In the genomic region with DNA sequence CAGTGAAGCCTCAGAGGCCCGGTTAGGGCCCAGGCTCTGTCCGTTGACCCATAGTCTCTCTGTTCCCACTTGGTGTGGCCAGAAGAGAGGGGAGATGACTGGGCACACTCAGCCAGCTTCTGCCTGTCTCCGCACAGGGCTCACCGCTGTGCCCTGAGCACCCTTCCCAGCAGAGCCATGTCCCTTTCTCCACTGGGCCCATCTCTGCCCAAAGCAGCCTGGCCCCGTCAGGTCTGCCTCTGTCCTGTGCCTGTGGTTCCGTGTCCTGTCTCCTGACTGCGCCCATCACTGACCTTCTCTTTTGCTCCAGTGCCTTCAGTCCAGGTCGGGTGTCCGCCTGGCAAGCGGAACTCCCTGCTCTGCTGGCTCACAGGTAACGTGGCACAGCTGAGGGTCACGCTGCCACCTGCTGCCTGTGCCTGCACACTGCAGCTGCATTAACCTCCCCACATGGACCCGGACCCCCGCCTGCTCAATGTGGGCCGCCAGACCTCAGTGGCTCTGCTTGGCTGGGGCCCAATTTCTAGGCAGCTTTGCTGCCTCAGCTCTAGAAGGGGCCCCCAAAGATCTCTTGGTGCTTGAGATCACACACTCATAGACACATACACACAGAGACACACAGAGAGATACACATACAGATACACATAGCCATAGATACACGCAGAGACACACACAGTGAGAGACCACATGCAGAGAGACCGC, we compare ENCODE assay signal across 8 cellular contexts. TPM values are rescaled to one million over a fixed set of nuclear protein-coding genes. Genes with fewer than 3 reads are reported as not detected.
A peak's percentile ranks its signal among the peaks of the same experiment; 100 is the strongest.
DNase-seq lines count a peak whose midpoint lies in the region; ATAC-seq, FAIRE-seq and TF ChIP-seq lines count a peak whose summit lies in the region.

No MANE protein-coding gene starts in this region.

- ATAC-seq in GM19467 (IDR thresholded peaks at IDR 0.05; ENCODE audit: unreplicated experiment) = peak; percentile 57
- ATAC-seq in T-helper 17 cell = peak; percentile 96

- H3K27ac ChIP-seq in skeletal muscle tissue (ENCODE audit: low read depth, low read length) = peak overlapping the region; percentile 71

- peak overlapping the region in 1 of 3 donors; percentile 22 for H3K4me3 ChIP-seq in skeletal muscle tissue (ENCODE audit: low read length in 3 of 3)

- no peak for TF ChIP-seq EP300 in Ishikawa (IDR thresholded peaks at IDR 0.05; ENCODE audit: borderline replicate concordance)

- no peak overlapping the region for H3K4me3 Mint-ChIP-seq in T-helper 17 cell

- H3K36me3 Mint-ChIP-seq in T-helper 17 cell (ENCODE audit: low read depth) = peaks cover 7% of the 10 kb centered on the region

- H3K27me3 Mint-ChIP-seq in T-helper 17 cell = no peaks in the 10 kb centered on the region

- TF ChIP-seq RAD21 in Ishikawa (IDR thresholded peaks at IDR 0.05; ENCODE audit: low read depth) = peak; percentile 90

- FAIRE-seq in D721Med (lab: Jason Lieb, UNC) = no peak

- peak; percentile 81 for TF ChIP-seq CTCF in D721Med (IDR thresholded peaks at IDR 0.05; ENCODE audit: insufficient read depth, missing control alignments)

- H3K9me3 ChIP-seq in T-helper 17 cell (ENCODE audit: control insufficient read depth, low read length, poor library complexity, severe bottlenecking) (no peaks in the 10 kb centered on the region), skeletal muscle tissue (ENCODE audit: control insufficient read depth in 3 of 3, low read length in 3 of 3) (no peaks in the 10 kb centered on the region)

- peaks cover 47 to 57% (median 53%) of the 10 kb centered on the region in 3 donors for H3K36me3 ChIP-seq in skeletal muscle tissue (ENCODE audit: control insufficient read depth in 3 of 3, insufficient read depth in 3 of 3, low read length in 3 of 3)

- H3K4me1 ChIP-seq in skeletal muscle tissue (ENCODE audit: control insufficient read depth in 3 of 3, insufficient read depth in 3 of 3, low read length in 3 of 3) = peaks cover 8 to 20% (median 16%) of the 10 kb centered on the region in 3 donors

- no peak overlapping the region for H3K27ac Mint-ChIP-seq in T-helper 17 cell

- no peaks in the 10 kb centered on the region for H3K27me3 ChIP-seq in skeletal muscle tissue (ENCODE audit: control insufficient read depth in 3 of 3, insufficient read depth in 3 of 3, low read length in 3 of 3)

- peak overlapping the region in 2 of 3 donors; percentile 19 to 74 for H3K9ac ChIP-seq in skeletal muscle tissue (ENCODE audit: low read depth in 1 of 3, low read length in 3 of 3)

- DNase-seq in D721Med (ENCODE audit: insufficient read length, low spot score) (peak; percentile 81), T-helper 17 cell (peak; percentile 40 to 64 (median 42)), amygdala (lab: John Stamatoyannopoulos, UW) (peak in 35 of 56 donors; percentile 13 to 76 (median 37)), hepatic stellate cell (ENCODE audit: low spot score) (peak; percentile 78), LoVo (ENCODE audit: low spot score) (no peak)

- H3K4me1 Mint-ChIP-seq in T-helper 17 cell = peaks cover 2% of the 10 kb centered on the region

TF ChIP-seq in Ishikawa, 13 proteins besides CTCF, POLR2A, EP300 and RAD21:
- TF ChIP-seq, protein P1, sequence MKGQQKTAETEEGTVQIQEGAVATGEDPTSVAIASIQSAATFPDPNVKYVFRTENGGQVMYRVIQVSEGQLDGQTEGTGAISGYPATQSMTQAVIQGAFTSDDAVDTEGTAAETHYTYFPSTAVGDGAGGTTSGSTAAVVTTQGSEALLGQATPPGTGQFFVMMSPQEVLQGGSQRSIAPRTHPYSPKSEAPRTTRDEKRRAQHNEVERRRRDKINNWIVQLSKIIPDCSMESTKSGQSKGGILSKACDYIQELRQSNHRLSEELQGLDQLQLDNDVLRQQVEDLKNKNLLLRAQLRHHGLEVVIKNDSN (IDR thresholded peaks at IDR 0.05) = 0 out of 2 replicates have a peak, but pooled peaks have one; percentile 20
- no peak for TF ChIP-seq TEAD4 (IDR thresholded peaks at IDR 0.05)

RNA-seq across cellular contexts. Expression of a gene that starts 15.2 kb away (rescaled TPM):
- total RNA-seq in T-helper 17 cell (10 to 100 TPM; 30.8 to 39.5 TPM), skeletal muscle tissue (4.2 TPM)

RNA-seq across cellular contexts. Expression of a gene that starts 40.2 kb away (rescaled TPM):
- total RNA-seq in T-helper 17 cell (1 to 10 TPM; 6.4 to 8.1 TPM), skeletal muscle tissue (6.3 TPM)

RNA-seq across cellular contexts. Expression of a gene that starts 42.9 kb away (rescaled TPM):
- total RNA-seq in T-helper 17 cell = 10 to 100 TPM in 1 of 2 donors, 1 to 10 TPM in 1; 7.6 to 11.2 TPM
- 5.2 TPM for total RNA-seq in skeletal muscle tissue

RNA-seq across cellular contexts. Expression of a gene that starts 56.9 kb away (rescaled TPM):
- total RNA-seq in T-helper 17 cell (10 to 100 TPM; 16.8 to 18.6 TPM), skeletal muscle tissue (3.7 TPM)
